Comparison of ENCODE assay signal across 1 cellular context in the genomic region with DNA sequence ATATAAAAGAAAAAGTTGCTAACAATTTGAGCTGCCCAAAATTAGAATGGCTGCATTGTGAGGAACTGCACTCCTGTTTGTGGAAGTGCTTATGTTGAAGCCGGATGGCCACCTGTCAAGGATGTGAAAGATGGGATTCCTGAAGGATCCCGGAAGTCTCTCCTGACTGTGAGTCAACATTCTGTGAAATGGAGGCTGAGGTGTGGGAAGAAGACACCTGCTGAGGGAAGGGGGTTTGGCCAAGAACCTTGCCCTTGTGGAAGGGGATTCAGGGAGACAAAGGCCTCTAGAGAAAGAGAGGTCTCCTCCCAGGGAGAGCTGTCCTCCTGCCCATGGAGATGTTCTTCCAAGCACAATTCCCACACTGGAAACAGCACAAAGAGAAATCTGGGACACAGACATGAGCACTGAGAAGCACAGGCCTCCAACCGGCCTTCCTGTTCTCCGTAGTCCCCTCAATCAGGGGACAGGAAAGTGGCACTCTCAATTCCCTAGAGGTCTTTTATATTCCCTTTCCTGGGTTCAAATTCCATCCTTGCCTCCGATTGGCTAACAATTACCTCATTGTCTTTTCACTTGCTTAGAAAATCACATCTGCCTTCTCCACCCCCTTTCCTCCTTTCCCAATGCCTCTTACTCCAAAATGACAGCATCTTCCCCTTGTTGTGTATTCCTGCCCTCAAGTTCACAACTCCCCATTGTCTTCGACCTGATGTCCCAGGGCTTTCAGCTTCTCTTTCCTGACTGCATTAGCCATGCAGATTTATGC.
TF ChIP-seq lines count a peak whose summit lies in the region.

No MANE protein-coding gene starts in this region.

TF ChIP-seq in GM23338, 12 proteins besides CTCF, POLR2A, EP300 and RAD21 (continued from another document):
- TF ChIP-seq, protein P1, sequence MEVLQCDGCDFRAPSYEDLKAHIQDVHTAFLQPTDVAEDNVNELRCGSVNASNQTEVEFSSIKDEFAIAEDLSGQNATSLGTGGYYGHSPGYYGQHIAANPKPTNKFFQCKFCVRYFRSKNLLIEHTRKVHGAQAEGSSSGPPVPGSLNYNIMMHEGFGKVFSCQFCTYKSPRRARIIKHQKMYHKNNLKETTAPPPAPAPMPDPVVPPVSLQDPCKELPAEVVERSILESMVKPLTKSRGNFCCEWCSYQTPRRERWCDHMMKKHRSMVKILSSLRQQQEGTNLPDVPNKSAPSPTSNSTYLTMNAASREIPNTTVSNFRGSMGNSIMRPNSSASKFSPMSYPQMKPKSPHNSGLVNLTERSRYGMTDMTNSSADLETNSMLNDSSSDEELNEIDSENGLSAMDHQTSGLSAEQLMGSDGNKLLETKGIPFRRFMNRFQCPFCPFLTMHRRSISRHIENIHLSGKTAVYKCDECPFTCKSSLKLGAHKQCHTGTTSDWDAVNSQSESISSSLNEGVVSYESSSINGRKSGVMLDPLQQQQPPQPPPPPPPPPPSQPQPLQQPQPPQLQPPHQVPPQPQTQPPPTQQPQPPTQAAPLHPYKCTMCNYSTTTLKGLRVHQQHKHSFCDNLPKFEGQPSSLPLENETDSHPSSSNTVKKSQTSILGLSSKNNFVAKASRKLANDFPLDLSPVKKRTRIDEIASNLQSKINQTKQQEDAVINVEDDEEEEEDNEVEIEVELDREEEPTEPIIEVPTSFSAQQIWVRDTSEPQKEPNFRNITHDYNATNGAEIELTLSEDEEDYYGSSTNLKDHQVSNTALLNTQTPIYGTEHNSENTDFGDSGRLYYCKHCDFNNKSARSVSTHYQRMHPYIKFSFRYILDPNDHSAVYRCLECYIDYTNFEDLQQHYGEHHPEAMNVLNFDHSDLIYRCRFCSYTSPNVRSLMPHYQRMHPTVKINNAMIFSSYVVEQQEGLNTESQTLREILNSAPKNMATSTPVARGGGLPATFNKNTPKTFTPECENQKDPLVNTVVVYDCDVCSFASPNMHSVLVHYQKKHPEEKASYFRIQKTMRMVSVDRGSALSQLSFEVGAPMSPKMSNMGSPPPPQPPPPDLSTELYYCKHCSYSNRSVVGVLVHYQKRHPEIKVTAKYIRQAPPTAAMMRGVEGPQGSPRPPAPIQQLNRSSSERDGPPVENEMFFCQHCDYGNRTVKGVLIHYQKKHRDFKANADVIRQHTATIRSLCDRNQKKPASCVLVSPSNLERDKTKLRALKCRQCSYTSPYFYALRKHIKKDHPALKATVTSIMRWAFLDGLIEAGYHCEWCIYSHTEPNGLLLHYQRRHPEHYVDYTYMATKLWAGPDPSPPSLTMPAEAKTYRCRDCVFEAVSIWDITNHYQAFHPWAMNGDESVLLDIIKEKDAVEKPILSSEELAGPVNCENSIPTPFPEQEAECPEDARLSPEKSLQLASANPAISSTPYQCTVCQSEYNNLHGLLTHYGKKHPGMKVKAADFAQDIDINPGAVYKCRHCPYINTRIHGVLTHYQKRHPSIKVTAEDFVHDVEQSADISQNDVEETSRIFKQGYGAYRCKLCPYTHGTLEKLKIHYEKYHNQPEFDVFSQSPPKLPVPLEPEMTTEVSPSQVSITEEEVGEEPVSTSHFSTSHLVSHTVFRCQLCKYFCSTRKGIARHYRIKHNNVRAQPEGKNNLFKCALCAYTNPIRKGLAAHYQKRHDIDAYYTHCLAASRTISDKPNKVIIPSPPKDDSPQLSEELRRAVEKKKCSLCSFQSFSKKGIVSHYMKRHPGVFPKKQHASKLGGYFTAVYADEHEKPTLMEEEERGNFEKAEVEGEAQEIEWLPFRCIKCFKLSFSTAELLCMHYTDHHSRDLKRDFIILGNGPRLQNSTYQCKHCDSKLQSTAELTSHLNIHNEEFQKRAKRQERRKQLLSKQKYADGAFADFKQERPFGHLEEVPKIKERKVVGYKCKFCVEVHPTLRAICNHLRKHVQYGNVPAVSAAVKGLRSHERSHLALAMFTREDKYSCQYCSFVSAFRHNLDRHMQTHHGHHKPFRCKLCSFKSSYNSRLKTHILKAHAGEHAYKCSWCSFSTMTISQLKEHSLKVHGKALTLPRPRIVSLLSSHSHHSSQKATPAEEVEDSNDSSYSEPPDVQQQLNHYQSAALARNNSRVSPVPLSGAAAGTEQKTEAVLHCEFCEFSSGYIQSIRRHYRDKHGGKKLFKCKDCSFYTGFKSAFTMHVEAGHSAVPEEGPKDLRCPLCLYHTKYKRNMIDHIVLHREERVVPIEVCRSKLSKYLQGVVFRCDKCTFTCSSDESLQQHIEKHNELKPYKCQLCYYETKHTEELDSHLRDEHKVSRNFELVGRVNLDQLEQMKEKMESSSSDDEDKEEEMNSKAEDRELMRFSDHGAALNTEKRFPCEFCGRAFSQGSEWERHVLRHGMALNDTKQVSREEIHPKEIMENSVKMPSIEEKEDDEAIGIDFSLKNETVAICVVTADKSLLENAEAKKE (CRISPR knock-in tag; IDR thresholded peaks at IDR 0.05), result no peak; the same call in 1 of the 2 replicates
- TF ChIP-seq JUNB (IDR thresholded peaks at IDR 0.05; ENCODE audit: unreplicated experiment) (no peak), NANOG (IDR thresholded peaks at IDR 0.05; ENCODE audit: borderline replicate concordance) (no peak)
- TF ChIP-seq, protein P2, sequence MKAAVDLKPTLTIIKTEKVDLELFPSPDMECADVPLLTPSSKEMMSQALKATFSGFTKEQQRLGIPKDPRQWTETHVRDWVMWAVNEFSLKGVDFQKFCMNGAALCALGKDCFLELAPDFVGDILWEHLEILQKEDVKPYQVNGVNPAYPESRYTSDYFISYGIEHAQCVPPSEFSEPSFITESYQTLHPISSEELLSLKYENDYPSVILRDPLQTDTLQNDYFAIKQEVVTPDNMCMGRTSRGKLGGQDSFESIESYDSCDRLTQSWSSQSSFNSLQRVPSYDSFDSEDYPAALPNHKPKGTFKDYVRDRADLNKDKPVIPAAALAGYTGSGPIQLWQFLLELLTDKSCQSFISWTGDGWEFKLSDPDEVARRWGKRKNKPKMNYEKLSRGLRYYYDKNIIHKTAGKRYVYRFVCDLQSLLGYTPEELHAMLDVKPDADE (IDR thresholded peaks at IDR 0.05), result no peak
TF ChIP-seq in GM23338: peak in this region for 0.
